17 cellular contexts compared by ENCODE assay signal in the genomic region with DNA sequence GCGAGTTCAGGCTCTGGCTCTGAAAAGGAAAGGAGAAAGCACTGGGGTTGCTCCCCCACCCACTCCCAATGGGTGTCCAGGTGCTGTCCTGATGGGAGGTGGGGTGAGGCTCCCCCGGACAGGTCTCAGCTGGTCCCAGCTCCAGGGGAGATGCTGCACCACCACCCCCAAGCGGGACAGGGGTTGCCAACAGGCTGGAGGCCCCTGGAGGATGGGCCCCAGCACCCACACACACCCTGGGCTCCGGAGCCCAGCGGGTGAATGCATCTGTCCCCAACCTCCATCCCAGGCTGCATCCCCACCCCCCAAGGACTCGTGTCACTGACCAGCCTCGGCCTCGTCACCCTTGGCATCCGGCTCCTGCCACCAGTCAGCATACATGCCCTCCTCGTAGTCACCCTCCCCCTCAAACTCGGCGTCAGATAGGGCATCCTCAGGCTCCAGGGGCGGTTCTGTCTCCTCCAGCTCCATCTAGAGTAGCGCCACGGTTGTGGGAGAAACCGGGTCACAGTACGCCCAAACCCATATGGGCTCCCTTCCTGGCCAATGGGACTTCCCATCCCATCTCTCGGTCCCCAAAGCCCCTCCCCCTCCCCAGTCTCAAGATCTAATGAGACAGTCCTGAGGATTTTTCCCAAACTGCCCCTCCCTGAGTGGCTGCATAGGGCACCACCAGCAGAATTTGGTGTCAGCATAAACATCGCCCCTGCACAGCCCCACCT. TPM values are rescaled to one million over a fixed set of nuclear protein-coding genes. Genes with fewer than 3 reads are reported as not detected.
DNase-seq lines count a peak whose midpoint lies in the region; ATAC-seq and TF ChIP-seq lines count a peak whose summit lies in the region.
"Had no signal": no experiment of that assay in that cellular context is flagged by ENCODE, and none has a peak within 500 bp of the region (broad histone marks: within the 10 kb centered on the region; RNA-seq: fewer than 3 reads in every experiment).

No MANE protein-coding gene starts in this region.

- H3K27me3 ChIP-seq in OCI-LY1 (ENCODE audit: insufficient read depth, low read length) (no peaks in the 10 kb centered on the region), colonic mucosa (no peaks in the 10 kb centered on the region), uterus (no peaks in the 10 kb centered on the region)
- H3K27me3 ChIP-seq: Peyer's patch had no signal

- peaks cover 20% of the 10 kb centered on the region for H3K4me1 Mint-ChIP-seq in stimulated activated naive CD8-positive, alpha-beta T cell treated with anti-CD3 and anti-CD28 coated beads, Interleukin-15, amount 100 ng/mL, for 72 hours
- H3K4me1 Mint-ChIP-seq in type B pancreatic cell (ENCODE audit: unreplicated experiment) = peaks cover 19% of the 10 kb centered on the region
- peaks cover 4% of the 10 kb centered on the region for H3K4me1 Mint-ChIP-seq in activated T-cell treated with anti-CD3 and anti-CD28 coated beads, Interleukin-2, amount 50 U/mL, for 4 hours (ENCODE audit: low read depth)

- no peaks in the 10 kb centered on the region for H3F3A ChIP-seq in OCI-LY1 (ENCODE audit: insufficient read depth, low read length)

- peak overlapping the region; percentile 59 for H3K4me2 ChIP-seq in OCI-LY1 (ENCODE audit: low read length)
- H3K4me2 ChIP-seq: A549 had no signal

- H3K27me3 Mint-ChIP-seq in stimulated activated naive CD8-positive, alpha-beta T cell treated with anti-CD3 and anti-CD28 coated beads, Interleukin-15, amount 100 ng/mL, for 72 hours = no peaks in the 10 kb centered on the region
- no peaks in the 10 kb centered on the region for H3K27me3 Mint-ChIP-seq in type B pancreatic cell
- no peaks in the 10 kb centered on the region for H3K27me3 Mint-ChIP-seq in activated T-cell treated with anti-CD3 and anti-CD28 coated beads, Interleukin-2, amount 50 U/mL, for 4 hours (ENCODE audit: low read depth)
- H3K27me3 Mint-ChIP-seq: CD4-positive, CD25-positive, alpha-beta regulatory T cell had no signal

- no peak overlapping the region for H2AFZ ChIP-seq in OCI-LY1 (ENCODE audit: low read length)

- peaks cover 4% of the 10 kb centered on the region for H3K36me3 Mint-ChIP-seq in type B pancreatic cell
- H3K36me3 Mint-ChIP-seq in activated T-cell treated with anti-CD3 and anti-CD28 coated beads, Interleukin-2, amount 50 U/mL, for 4 hours (ENCODE audit: insufficient read depth) = no peaks in the 10 kb centered on the region

- no peak overlapping the region for H3K4me3 Mint-ChIP-seq in stimulated activated naive CD8-positive, alpha-beta T cell treated with anti-CD3 and anti-CD28 coated beads, Interleukin-15, amount 100 ng/mL, for 72 hours
- no peak overlapping the region for H3K4me3 Mint-ChIP-seq in type B pancreatic cell
- H3K4me3 Mint-ChIP-seq in activated T-cell treated with anti-CD3 and anti-CD28 coated beads, Interleukin-2, amount 50 U/mL, for 4 hours = no peak overlapping the region
- H3K4me3 Mint-ChIP-seq: CD4-positive, CD25-positive, alpha-beta regulatory T cell had no signal

- TF ChIP-seq CTCF in OCI-LY1 (IDR thresholded peaks at IDR 0.05; ENCODE audit: low read length) = no peak
- TF ChIP-seq CTCF in colonic mucosa (IDR thresholded peaks at IDR 0.05) = no peak
- TF ChIP-seq CTCF in type B pancreatic cell (conservative IDR thresholded peaks at IDR 0.05) = no peak
- no peak for TF ChIP-seq CTCF in uterus (IDR thresholded peaks at IDR 0.05)

- no peak for TF ChIP-seq POLR2A in uterus (IDR thresholded peaks at IDR 0.05)

- intact Hi-C loops in colonic mucosa (cut with DNase I) = no loop called here
- intact Hi-C loops in uterus (cut with DNase I; ENCODE audit: low total_unique reads) = no loop called here

- H3K9ac ChIP-seq in OCI-LY1 (ENCODE audit: low read length) (peak overlapping the region; percentile 42; the same call in 1 of the 2 replicates), colonic mucosa (ENCODE audit: low read depth in 2 of 2, low read length in 2 of 2) (no peak overlapping the region)

- H3K79me2 ChIP-seq in OCI-LY1 (ENCODE audit: insufficient read depth, low read length) = no peaks in the 10 kb centered on the region

- no peak for DNase-seq in stimulated activated naive CD8-positive, alpha-beta T cell treated with anti-CD3 and anti-CD28 coated beads, Interleukin-15, amount 100 ng/mL, for 72 hours
- DNase-seq in stimulated activated naive CD8-positive, alpha-beta T cell treated with anti-CD3 and anti-CD28 coated beads, Interleukin-15, Interleukin-2, amounts not matched to agents 100 U/mL and 50 U/mL, for 24 hours = no peak
- DNase-seq in colonic mucosa (peak; percentile 20), type B pancreatic cell (ENCODE audit: extremely low spot score, unreplicated experiment) (no peak), uterus (no peak)
- no peak for DNase-seq in activated T-cell treated with anti-CD3 and anti-CD28 coated beads, Interleukin-2, amount 50 U/mL, for 4 hours
- DNase-seq in activated CD8-positive, alpha-beta memory T cell treated with anti-CD3 and anti-CD28 coated beads, Interleukin-2, amount 50 U/mL, for 48 hours = no peak
- DNase-seq: CD4-positive, CD25-positive, alpha-beta regulatory T cell; NCI-H2227 treated with DMSO at 0.1 percent for 48 hours; NCI-H524 treated with DMSO at 0.1 percent for 48 hours; NK-92 treated with Interleukin-12 subunit alpha and Interleukin-12 subunit beta, amount 100 ng/mL, for 24 hours; Peyer's patch; SIG-M5 had no signal

- no peaks in the 10 kb centered on the region for H4K20me1 ChIP-seq in OCI-LY1 (ENCODE audit: insufficient read depth, low read length)

- no peak overlapping the region for H3K27ac Mint-ChIP-seq in stimulated activated naive CD8-positive, alpha-beta T cell treated with anti-CD3 and anti-CD28 coated beads, Interleukin-15, amount 100 ng/mL, for 72 hours
- peak overlapping the region; percentile 41 for H3K27ac Mint-ChIP-seq in type B pancreatic cell
- H3K27ac Mint-ChIP-seq: CD4-positive, CD25-positive, alpha-beta regulatory T cell had no signal

- H3K9me3 ChIP-seq in OCI-LY1 (ENCODE audit: low read length) = no peaks in the 10 kb centered on the region
- H3K9me3 ChIP-seq in colonic mucosa = no peaks in the 10 kb centered on the region
- no peaks in the 10 kb centered on the region for H3K9me3 ChIP-seq in uterus
- H3K9me3 ChIP-seq: A549, Peyer's patch had no signal

- H3K9me2 ChIP-seq in OCI-LY1 (ENCODE audit: low read depth, low read length) = no peaks in the 10 kb centered on the region

- H3K4me3 ChIP-seq in OCI-LY1 (ENCODE audit: low read depth, low read length, poor library complexity, severe bottlenecking) (peak overlapping the region; percentile 45), colonic mucosa (no peak overlapping the region), uterus (no peak overlapping the region)
- H3K4me3 ChIP-seq: A549, K562, Peyer's patch had no signal

- H3K4me1 ChIP-seq in OCI-LY1 (ENCODE audit: insufficient read depth, low read length, severe bottlenecking) (peaks cover 28% of the 10 kb centered on the region), colonic mucosa (peaks cover 4% of the 10 kb centered on the region), uterus (peaks cover 0 to 9% of the 10 kb centered on the region in 2 donors)

- H3K36me3 ChIP-seq in OCI-LY1 (ENCODE audit: insufficient read depth, low read length) (no peaks in the 10 kb centered on the region), colonic mucosa (no peaks in the 10 kb centered on the region), uterus (no peaks in the 10 kb centered on the region)
- H3K36me3 ChIP-seq: Peyer's patch had no signal

- H3K27ac ChIP-seq in OCI-LY1 (ENCODE audit: low read depth, low read length, poor library complexity, severe bottlenecking) (no peak overlapping the region), colonic mucosa (no peak overlapping the region), uterus (no peak overlapping the region)
- H3K27ac ChIP-seq: Peyer's patch had no signal

- H3K9me3 Mint-ChIP-seq in stimulated activated naive CD8-positive, alpha-beta T cell treated with anti-CD3 and anti-CD28 coated beads, Interleukin-15, amount 100 ng/mL, for 72 hours = no peaks in the 10 kb centered on the region
- H3K9me3 Mint-ChIP-seq in type B pancreatic cell = no peaks in the 10 kb centered on the region
- no peaks in the 10 kb centered on the region for H3K9me3 Mint-ChIP-seq in activated T-cell treated with anti-CD3 and anti-CD28 coated beads, Interleukin-2, amount 50 U/mL, for 4 hours
- H3K9me3 Mint-ChIP-seq: CD4-positive, CD25-positive, alpha-beta regulatory T cell had no signal

- peak; percentile 37 for ATAC-seq in stimulated activated naive CD8-positive, alpha-beta T cell treated with anti-CD3 and anti-CD28 coated beads, Interleukin-15, amount 100 ng/mL, for 72 hours
- no peak for ATAC-seq in stimulated activated naive CD8-positive, alpha-beta T cell treated with anti-CD3 and anti-CD28 coated beads, Interleukin-15, Interleukin-2, amounts not matched to agents 100 U/mL and 50 U/mL, for 24 hours
- ATAC-seq in activated T-cell treated with anti-CD3 and anti-CD28 coated beads, Interleukin-2, amount 50 U/mL, for 4 hours = no peak
- ATAC-seq: K562 had no signal

RNA-seq across cellular contexts. Expression of a gene that starts 8.6 kb away (rescaled TPM):
- total RNA-seq in colonic mucosa = 10 to 100 TPM in 1 of 2 donors, 1 to 10 TPM in 1; 8.5 to 16.7 TPM
- 24.7 and 50.5 TPM in 2 replicates for total RNA-seq in type B pancreatic cell (ENCODE audit: low replicate concordance)
- total RNA-seq in activated T-cell treated with anti-CD3 and anti-CD28 coated beads, Interleukin-2, amount 50 U/mL, for 4 hours = 1 to 10 TPM; 2.0 to 3.6 (median 2.5) TPM
- total RNA-seq in uterus = 10 to 100 TPM in 3 of 4 donors, 1 to 10 TPM in 1; 10.0 to 67.0 (median 35.1) TPM

RNA-seq across cellular contexts. Expression of a gene that starts 9.7 kb away (rescaled TPM):
- total RNA-seq in colonic mucosa (10 to 100 TPM; 10.3 to 12.8 TPM), type B pancreatic cell (ENCODE audit: low replicate concordance) (54.3 and 249 TPM in 2 replicates), uterus (100 to 1,000 TPM in 2 of 4 donors, 10 to 100 TPM in 2; 22.9 to 226 (median 89.5) TPM)
- 1 to 10 TPM in 1 of 3 donors, under 1 TPM in 2; 0.68 to 1.2 (median 0.76) TPM for total RNA-seq in activated T-cell treated with anti-CD3 and anti-CD28 coated beads, Interleukin-2, amount 50 U/mL, for 4 hours
- total RNA-seq: CD4-positive, CD25-positive, alpha-beta regulatory T cell had no signal

RNA-seq across cellular contexts. Expression of a gene that starts 16.6 kb away (rescaled TPM):
- total RNA-seq in colonic mucosa (100 to 1,000 TPM; 317 to 353 TPM), type B pancreatic cell (ENCODE audit: low replicate concordance) (169 and 505 TPM in 2 replicates), uterus (100 to 1,000 TPM in 1 of 4 donors, 10 to 100 TPM in 3; 49.1 to 110 (median 70.0) TPM)
- under 1 TPM; 0.86 to 0.98 (median 0.92) TPM for total RNA-seq in activated T-cell treated with anti-CD3 and anti-CD28 coated beads, Interleukin-2, amount 50 U/mL, for 4 hours

RNA-seq across cellular contexts. Expression of a gene that starts 32.9 kb away (rescaled TPM):
- total RNA-seq in colonic mucosa = 10 to 100 TPM; 19.5 to 20.2 TPM
- 46.0 and 74.8 TPM in 2 replicates for total RNA-seq in type B pancreatic cell (ENCODE audit: low replicate concordance)
- 10 to 100 TPM; 29.7 to 53.6 (median 41.9) TPM for total RNA-seq in activated T-cell treated with anti-CD3 and anti-CD28 coated beads, Interleukin-2, amount 50 U/mL, for 4 hours
- total RNA-seq in uterus = 10 to 100 TPM; 32.5 to 77.9 (median 68.1) TPM

RNA-seq across cellular contexts. Expression of a gene that starts 34.5 kb away (rescaled TPM):
- total RNA-seq in colonic mucosa (not detected), type B pancreatic cell (ENCODE audit: low replicate concordance) (0.24 TPM in 1 of 2 replicates, not detected in the other), uterus (1 to 10 TPM in 1 of 4 donors, under 1 TPM in 1, not detected in 2; 0.70 to 1.2 TPM)
- not detected for total RNA-seq in activated T-cell treated with anti-CD3 and anti-CD28 coated beads, Interleukin-2, amount 50 U/mL, for 4 hours
- total RNA-seq: CD4-positive, CD25-positive, alpha-beta regulatory T cell; HT1080; K562; Peyer's patch had no signal

Comparison
In these comparisons a context has a peak if more than half of its experiments do, and no peak if none do; other contexts are left out.
1. RNA of a gene that starts 9.7 kb away (total RNA-seq): 54.3 to 249 TPM in type B pancreatic cell, 22.9 to 226 TPM in uterus and 10.3 to 12.8 TPM in colonic mucosa; 0.68 to 1.2 TPM in activated T-cell treated with anti-CD3 and anti-CD28 coated beads, Interleukin-2, amount 50 U/mL, for 4 hours; every median in the first group is over 4 times any median in the second.
2. RNA of a gene that starts 16.6 kb away (total RNA-seq): 317 to 353 TPM in colonic mucosa, 169 to 505 TPM in type B pancreatic cell and 49.1 to 110 TPM in uterus; 0.86 to 0.98 TPM in activated T-cell treated with anti-CD3 and anti-CD28 coated beads, Interleukin-2, amount 50 U/mL, for 4 hours; every median in the first group is over 10 times any median in the second.